8 cellular contexts compared by ENCODE assay signal in genomic region chr9:95462419-95463121, GRCh38. TPM values are rescaled to one million over a fixed set of nuclear protein-coding genes. Genes with fewer than 3 reads are reported as not detected.
DNase-seq lines count a peak whose midpoint lies in the region; ATAC-seq and TF ChIP-seq lines count a peak whose summit lies in the region.

No MANE protein-coding gene starts in this region.

- H3K27me3 Mint-ChIP-seq in activated B cell treated with CpG ODN at 0.5 μM for 24 hours, result peaks cover 33% of the 10 kb centered on the region

- CTCF ChIA-PET in activated B cell treated with CpG ODN at 0.5 μM for 24 hours (lab: Charles Lee), result interaction anchor here (0.9 kb wide), 1 partner anchor 48 kb away, joined by 3 read pairs; no protein-coding TSS in a partner anchor

- H3K4me3 ChIP-seq in cardiac fibroblast (replicated peaks in 1 of 2; ENCODE audit: low read depth in 2 of 2, low read length in 2 of 2), result peak overlapping the region; percentile 29 to 42

- no peak for TF ChIP-seq CTCF in activated B cell treated with CpG ODN at 0.5 μM for 24 hours (IDR thresholded peaks at IDR 0.05)
- no peak for TF ChIP-seq CTCF in cardiac fibroblast (IDR thresholded peaks at IDR 0.05; ENCODE audit: low read depth, low read length)

- POLR2A ChIA-PET in activated B cell treated with CpG ODN at 0.5 μM for 24 hours (lab: Charles Lee), result interaction anchor here (0.6 to 1.7 kb wide), 4 partner anchors 32 to 414 kb away, joined by 3 to 7 read pairs (median 6); partner anchors contain the start of gene PTCH1

- H3K36me3 Mint-ChIP-seq in activated B cell treated with CpG ODN at 0.5 μM for 24 hours (ENCODE audit: low read depth), result peaks cover 8% of the 10 kb centered on the region

- intact Hi-C loops in activated B cell treated with CpG ODN at 0.5 μM for 24 hours (cut with micrococcal nuclease) (loop anchor here (1.0 kb wide), 2 partner anchors 32 to 44 kb away; no protein-coding TSS in a partner anchor), left colon (cut with DNase I, micrococcal nuclease) (no loop called here)

- peaks cover 25% of the 10 kb centered on the region for H3K4me1 Mint-ChIP-seq in activated B cell treated with CpG ODN at 0.5 μM for 24 hours

- DNase-seq in NCI-H2029 (lab: John Stamatoyannopoulos, UW), result peak; percentile 83
- DNase-seq in activated B cell treated with CpG ODN at 0.5 μM for 24 hours, result peak; percentile 47
- peak; percentile 79 to 90 for DNase-seq in cardiac fibroblast (ENCODE audit: low read depth in 2 of 2)
- peak; percentile 74 to 80 for DNase-seq in left colon
- peak; percentile 55 to 74 for DNase-seq in stimulated activated CD4-positive, alpha-beta T cell treated with anti-CD3 and anti-CD28 coated beads, Interleukin-4, amount 100 ng/mL, for 4 hours
- no peak for DNase-seq in 8988T

- H3K27ac Mint-ChIP-seq in activated B cell treated with CpG ODN at 0.5 μM for 24 hours, result peak overlapping the region; percentile 43

- H3K4me3 Mint-ChIP-seq in activated B cell treated with CpG ODN at 0.5 μM for 24 hours, result peak overlapping the region; percentile 79

- ATAC-seq in GM18499 (IDR thresholded peaks at IDR 0.05; ENCODE audit: insufficient read depth, unreplicated experiment) (peak; percentile 96), HG02763 (IDR thresholded peaks at IDR 0.05; ENCODE audit: unreplicated experiment) (peak; percentile 94), activated B cell treated with CpG ODN at 0.5 μM for 24 hours (ENCODE audit: low read depth) (peak; percentile 95), left colon (peak; percentile 90)

- H3K9me3 Mint-ChIP-seq in activated B cell treated with CpG ODN at 0.5 μM for 24 hours, result no peaks in the 10 kb centered on the region

RNA-seq across cellular contexts. Expression of gene PTCH1, which starts 54.2 kb away (rescaled TPM):
- 5.9 and 8.6 TPM in 2 replicates for total RNA-seq in activated B cell treated with CpG ODN at 0.5 μM for 24 hours
- total RNA-seq in left colon, result 10 to 100 TPM; 18.6 to 35.4 TPM
